ENCODE assay signal across 1 cellular context in the genomic region with DNA sequence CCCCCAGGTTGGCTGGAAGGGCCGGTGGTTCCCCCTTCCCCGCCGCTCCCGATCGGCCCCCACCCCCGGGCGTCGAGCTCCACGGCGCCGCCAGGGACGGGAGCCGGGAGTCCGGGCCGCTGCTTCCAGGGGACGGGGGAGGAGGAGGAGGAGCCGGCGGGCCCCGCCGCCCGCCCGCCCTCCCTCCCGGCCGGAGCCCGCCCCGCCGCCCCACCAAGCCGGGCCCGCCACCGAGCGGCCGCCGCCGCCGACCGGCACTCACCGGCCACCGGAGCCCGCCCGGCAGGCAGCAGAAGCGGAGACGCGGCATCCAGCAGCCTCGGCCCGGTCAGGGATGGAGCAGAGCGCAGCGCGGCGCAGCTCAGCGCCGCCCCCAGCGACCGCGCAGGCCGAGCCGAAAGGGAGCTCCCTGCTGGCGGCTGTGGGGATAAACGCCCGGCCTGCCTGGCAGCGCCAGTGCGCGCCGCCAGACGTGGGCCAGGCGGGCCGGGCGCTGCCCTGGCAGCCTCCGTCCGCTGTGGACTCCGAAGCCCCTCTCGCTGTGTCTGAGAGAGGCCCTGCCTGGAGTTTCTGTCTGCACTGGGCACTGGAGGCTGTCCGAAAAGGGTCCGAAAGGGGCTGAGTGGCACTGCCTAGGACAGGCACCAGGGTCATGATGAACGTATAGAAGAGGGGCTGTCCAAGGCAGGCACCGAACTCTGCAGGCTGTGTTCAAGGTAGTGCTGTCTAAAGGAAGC.
A peak's percentile ranks its signal among the peaks of the same experiment; 100 is the strongest.
TF ChIP-seq lines count a peak whose summit lies in the region.

A gene with protein sequence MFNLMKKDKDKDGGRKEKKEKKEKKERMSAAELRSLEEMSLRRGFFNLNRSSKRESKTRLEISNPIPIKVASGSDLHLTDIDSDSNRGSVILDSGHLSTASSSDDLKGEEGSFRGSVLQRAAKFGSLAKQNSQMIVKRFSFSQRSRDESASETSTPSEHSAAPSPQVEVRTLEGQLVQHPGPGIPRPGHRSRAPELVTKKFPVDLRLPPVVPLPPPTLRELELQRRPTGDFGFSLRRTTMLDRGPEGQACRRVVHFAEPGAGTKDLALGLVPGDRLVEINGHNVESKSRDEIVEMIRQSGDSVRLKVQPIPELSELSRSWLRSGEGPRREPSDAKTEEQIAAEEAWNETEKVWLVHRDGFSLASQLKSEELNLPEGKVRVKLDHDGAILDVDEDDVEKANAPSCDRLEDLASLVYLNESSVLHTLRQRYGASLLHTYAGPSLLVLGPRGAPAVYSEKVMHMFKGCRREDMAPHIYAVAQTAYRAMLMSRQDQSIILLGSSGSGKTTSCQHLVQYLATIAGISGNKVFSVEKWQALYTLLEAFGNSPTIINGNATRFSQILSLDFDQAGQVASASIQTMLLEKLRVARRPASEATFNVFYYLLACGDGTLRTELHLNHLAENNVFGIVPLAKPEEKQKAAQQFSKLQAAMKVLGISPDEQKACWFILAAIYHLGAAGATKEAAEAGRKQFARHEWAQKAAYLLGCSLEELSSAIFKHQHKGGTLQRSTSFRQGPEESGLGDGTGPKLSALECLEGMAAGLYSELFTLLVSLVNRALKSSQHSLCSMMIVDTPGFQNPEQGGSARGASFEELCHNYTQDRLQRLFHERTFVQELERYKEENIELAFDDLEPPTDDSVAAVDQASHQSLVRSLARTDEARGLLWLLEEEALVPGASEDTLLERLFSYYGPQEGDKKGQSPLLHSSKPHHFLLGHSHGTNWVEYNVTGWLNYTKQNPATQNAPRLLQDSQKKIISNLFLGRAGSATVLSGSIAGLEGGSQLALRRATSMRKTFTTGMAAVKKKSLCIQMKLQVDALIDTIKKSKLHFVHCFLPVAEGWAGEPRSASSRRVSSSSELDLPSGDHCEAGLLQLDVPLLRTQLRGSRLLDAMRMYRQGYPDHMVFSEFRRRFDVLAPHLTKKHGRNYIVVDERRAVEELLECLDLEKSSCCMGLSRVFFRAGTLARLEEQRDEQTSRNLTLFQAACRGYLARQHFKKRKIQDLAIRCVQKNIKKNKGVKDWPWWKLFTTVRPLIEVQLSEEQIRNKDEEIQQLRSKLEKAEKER (N-terminal part only) (minus strand): TSS at position 348 of the 737 bp plus-strand sequence. CDS start 13,458 bp downstream, outside the sequence.

TF ChIP-seq in K562, 482 proteins besides CTCF, POLR2A, EP300 and RAD21 (continued from another document and continues in another):
- peak; percentile 52; the same call in 1 of the 2 replicates for TF ChIP-seq GMEB1 (CRISPR knock-in tag; IDR thresholded peaks at IDR 0.05)
- TF ChIP-seq ATF1 (CRISPR knock-in tag; IDR thresholded peaks at IDR 0.05): no peak
- TF ChIP-seq ATF1 (tag; IDR thresholded peaks at IDR 0.05): peak; percentile 35; the same call in 1 of the 2 replicates
- no peak for TF ChIP-seq ZSCAN29 (IDR thresholded peaks at IDR 0.05)
- TF ChIP-seq ATF7 (IDR thresholded peaks at IDR 0.05): peak; percentile 35; the same call in 1 of the 2 replicates
- 0 out of 2 replicates have a peak, but pooled peaks have one; percentile 37 for TF ChIP-seq ESRRA (IDR thresholded peaks at IDR 0.05; ENCODE audit: borderline replicate concordance, low read depth)
- no peak for TF ChIP-seq PHTF2 (CRISPR knock-in tag; IDR thresholded peaks at IDR 0.05)
- TF ChIP-seq CTBP1 (IDR thresholded peaks at IDR 0.05; ENCODE audit: borderline replicate concordance): peak; percentile 88
- TF ChIP-seq ZNF76 (CRISPR knock-in tag; IDR thresholded peaks at IDR 0.05; ENCODE audit: borderline replicate concordance): 0 out of 2 replicates have a peak, but pooled peaks have one; percentile 41
- TF ChIP-seq, protein P1, sequence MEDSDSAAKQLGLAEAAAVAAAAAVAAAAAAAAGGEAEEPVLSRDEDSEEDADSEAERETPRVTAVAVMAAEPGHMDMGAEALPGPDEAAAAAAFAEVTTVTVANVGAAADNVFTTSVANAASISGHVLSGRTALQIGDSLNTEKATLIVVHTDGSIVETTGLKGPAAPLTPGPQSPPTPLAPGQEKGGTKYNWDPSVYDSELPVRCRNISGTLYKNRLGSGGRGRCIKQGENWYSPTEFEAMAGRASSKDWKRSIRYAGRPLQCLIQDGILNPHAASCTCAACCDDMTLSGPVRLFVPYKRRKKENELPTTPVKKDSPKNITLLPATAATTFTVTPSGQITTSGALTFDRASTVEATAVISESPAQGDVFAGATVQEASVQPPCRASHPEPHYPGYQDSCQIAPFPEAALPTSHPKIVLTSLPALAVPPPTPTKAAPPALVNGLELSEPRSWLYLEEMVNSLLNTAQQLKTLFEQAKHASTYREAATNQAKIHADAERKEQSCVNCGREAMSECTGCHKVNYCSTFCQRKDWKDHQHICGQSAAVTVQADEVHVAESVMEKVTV (CRISPR knock-in tag; IDR thresholded peaks at IDR 0.05): peak; percentile 45; the same call in 1 of the 2 replicates
- peak; percentile 31; the same call in 1 of the 2 replicates for TF ChIP-seq ZBTB17 (CRISPR knock-in tag; IDR thresholded peaks at IDR 0.05)
- TF ChIP-seq RBFOX2 (IDR thresholded peaks at IDR 0.05; ENCODE audit: low read depth, low read length): peak; percentile 53; the same call in 1 of the 2 replicates
- no peak for TF ChIP-seq ZNF57 (CRISPR knock-in tag; IDR thresholded peaks at IDR 0.05)
- TF ChIP-seq, protein P2, sequence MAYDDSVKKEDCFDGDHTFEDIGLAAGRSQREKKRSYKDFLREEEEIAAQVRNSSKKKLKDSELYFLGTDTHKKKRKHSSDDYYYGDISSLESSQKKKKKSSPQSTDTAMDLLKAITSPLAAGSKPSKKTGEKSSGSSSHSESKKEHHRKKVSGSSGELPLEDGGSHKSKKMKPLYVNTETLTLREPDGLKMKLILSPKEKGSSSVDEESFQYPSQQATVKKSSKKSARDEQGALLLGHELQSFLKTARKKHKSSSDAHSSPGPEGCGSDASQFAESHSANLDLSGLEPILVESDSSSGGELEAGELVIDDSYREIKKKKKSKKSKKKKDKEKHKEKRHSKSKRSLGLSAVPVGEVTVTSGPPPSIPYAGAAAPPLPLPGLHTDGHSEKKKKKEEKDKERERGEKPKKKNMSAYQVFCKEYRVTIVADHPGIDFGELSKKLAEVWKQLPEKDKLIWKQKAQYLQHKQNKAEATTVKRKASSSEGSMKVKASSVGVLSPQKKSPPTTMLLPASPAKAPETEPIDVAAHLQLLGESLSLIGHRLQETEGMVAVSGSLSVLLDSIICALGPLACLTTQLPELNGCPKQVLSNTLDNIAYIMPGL (CRISPR knock-in tag; IDR thresholded peaks at IDR 0.05): 0 out of 2 replicates have a peak, but pooled peaks have one; percentile 37
- peak; percentile 92 for TF ChIP-seq RB1 (IDR thresholded peaks at IDR 0.05; ENCODE audit: low read depth)
- TF ChIP-seq MCM5 (IDR thresholded peaks at IDR 0.05; ENCODE audit: low read depth): no peak
- TF ChIP-seq CTCFL (IDR thresholded peaks at IDR 0.05; ENCODE audit: borderline replicate concordance, insufficient read depth, low read depth, low read length, poor library complexity, severe bottlenecking): peak; percentile 79
- TF ChIP-seq COPS2 (conservative IDR thresholded peaks at IDR 0.05): no peak
- TF ChIP-seq ZBTB5 (IDR thresholded peaks at IDR 0.05): no peak
- TF ChIP-seq, protein P3, sequence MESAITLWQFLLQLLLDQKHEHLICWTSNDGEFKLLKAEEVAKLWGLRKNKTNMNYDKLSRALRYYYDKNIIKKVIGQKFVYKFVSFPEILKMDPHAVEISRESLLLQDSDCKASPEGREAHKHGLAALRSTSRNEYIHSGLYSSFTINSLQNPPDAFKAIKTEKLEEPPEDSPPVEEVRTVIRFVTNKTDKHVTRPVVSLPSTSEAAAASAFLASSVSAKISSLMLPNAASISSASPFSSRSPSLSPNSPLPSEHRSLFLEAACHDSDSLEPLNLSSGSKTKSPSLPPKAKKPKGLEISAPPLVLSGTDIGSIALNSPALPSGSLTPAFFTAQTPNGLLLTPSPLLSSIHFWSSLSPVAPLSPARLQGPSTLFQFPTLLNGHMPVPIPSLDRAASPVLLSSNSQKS (CRISPR knock-in tag; IDR thresholded peaks at IDR 0.05): no peak
- no peak for TF ChIP-seq KLF1 (tag; IDR thresholded peaks at IDR 0.05)
- no peak for TF ChIP-seq ZNF830 (CRISPR knock-in tag; IDR thresholded peaks at IDR 0.05)
- TF ChIP-seq, protein P4, sequence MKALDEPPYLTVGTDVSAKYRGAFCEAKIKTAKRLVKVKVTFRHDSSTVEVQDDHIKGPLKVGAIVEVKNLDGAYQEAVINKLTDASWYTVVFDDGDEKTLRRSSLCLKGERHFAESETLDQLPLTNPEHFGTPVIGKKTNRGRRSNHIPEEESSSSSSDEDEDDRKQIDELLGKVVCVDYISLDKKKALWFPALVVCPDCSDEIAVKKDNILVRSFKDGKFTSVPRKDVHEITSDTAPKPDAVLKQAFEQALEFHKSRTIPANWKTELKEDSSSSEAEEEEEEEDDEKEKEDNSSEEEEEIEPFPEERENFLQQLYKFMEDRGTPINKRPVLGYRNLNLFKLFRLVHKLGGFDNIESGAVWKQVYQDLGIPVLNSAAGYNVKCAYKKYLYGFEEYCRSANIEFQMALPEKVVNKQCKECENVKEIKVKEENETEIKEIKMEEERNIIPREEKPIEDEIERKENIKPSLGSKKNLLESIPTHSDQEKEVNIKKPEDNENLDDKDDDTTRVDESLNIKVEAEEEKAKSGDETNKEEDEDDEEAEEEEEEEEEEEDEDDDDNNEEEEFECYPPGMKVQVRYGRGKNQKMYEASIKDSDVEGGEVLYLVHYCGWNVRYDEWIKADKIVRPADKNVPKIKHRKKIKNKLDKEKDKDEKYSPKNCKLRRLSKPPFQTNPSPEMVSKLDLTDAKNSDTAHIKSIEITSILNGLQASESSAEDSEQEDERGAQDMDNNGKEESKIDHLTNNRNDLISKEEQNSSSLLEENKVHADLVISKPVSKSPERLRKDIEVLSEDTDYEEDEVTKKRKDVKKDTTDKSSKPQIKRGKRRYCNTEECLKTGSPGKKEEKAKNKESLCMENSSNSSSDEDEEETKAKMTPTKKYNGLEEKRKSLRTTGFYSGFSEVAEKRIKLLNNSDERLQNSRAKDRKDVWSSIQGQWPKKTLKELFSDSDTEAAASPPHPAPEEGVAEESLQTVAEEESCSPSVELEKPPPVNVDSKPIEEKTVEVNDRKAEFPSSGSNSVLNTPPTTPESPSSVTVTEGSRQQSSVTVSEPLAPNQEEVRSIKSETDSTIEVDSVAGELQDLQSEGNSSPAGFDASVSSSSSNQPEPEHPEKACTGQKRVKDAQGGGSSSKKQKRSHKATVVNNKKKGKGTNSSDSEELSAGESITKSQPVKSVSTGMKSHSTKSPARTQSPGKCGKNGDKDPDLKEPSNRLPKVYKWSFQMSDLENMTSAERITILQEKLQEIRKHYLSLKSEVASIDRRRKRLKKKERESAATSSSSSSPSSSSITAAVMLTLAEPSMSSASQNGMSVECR (CRISPR knock-in tag; IDR thresholded peaks at IDR 0.05): 0 out of 2 replicates have a peak, but pooled peaks have one; percentile 29
- peak; percentile 84 for TF ChIP-seq CCNT2 (IDR thresholded peaks at IDR 0.05; ENCODE audit: borderline replicate concordance, extremely low read depth, insufficient read length, low read depth, low read length)
- TF ChIP-seq ZNF124 (CRISPR knock-in tag; IDR thresholded peaks at IDR 0.05): no peak
- peak; percentile 78 for TF ChIP-seq HMGN3 (IDR thresholded peaks at IDR 0.05; ENCODE audit: borderline replicate concordance, extremely low read depth, insufficient read length, low read depth, low read length)
- TF ChIP-seq MAZ (CRISPR knock-in tag; conservative IDR thresholded peaks at IDR 0.05 in 1 of 2, IDR thresholded peaks at IDR 0.05 in 1 of 2): peak; percentile 74 to 81; a peak in 3 of 4 replicates
- TF ChIP-seq RFX1 (IDR thresholded peaks at IDR 0.05): no peak
- TF ChIP-seq EP400 (IDR thresholded peaks at IDR 0.05): no peak
- peak; percentile 23; the same call in 1 of the 2 replicates for TF ChIP-seq TARDBP (IDR thresholded peaks at IDR 0.05)
- TF ChIP-seq HEY1 (CRISPR knock-in tag; IDR thresholded peaks at IDR 0.05; ENCODE audit: borderline replicate concordance): no peak
- TF ChIP-seq MYC (IDR thresholded peaks at IDR 0.05; ENCODE audit: low read depth, low read length): peak; percentile 64
- TF ChIP-seq MYC (CRISPR knock-in tag; IDR thresholded peaks at IDR 0.05; ENCODE audit: borderline replicate concordance, low read depth): no peak
- TF ChIP-seq ETV5 (CRISPR knock-in tag; IDR thresholded peaks at IDR 0.05; ENCODE audit: low read depth): no peak
- no peak for TF ChIP-seq NBN (IDR thresholded peaks at IDR 0.05; ENCODE audit: low read depth)
- TF ChIP-seq XRCC5 (IDR thresholded peaks at IDR 0.05; ENCODE audit: low read depth, low read length): 0 out of 2 replicates have a peak, but pooled peaks have one; percentile 71
- peak; percentile 68; the same call in 1 of the 2 replicates for TF ChIP-seq MTA3 (IDR thresholded peaks at IDR 0.05; ENCODE audit: borderline replicate concordance)
